In genomic region chr13:51902776-51903175, GRCh38 we compare ENCODE assay signal across 22 cellular contexts. TPM values are rescaled to one million over a fixed set of nuclear protein-coding genes. Genes with fewer than 3 reads are reported as not detected.
DNase-seq lines count a peak whose midpoint lies in the region; ATAC-seq lines count a peak whose summit lies in the region.
"Had no signal": no experiment of that assay in that cellular context is flagged by ENCODE, and none has a peak within 500 bp of the region (broad histone marks: within the 10 kb centered on the region; RNA-seq: fewer than 3 reads in every experiment).

No MANE protein-coding gene starts in this region.

- intact Hi-C loops in activated CD4-positive, alpha-beta memory T cell treated with anti-CD3 and anti-CD28 coated beads for 36 hours (cut with micrococcal nuclease) = no loop called here

- H3K4me1 Mint-ChIP-seq in activated CD8-positive, alpha-beta memory T cell treated with anti-CD3 and anti-CD28 coated beads, Interleukin-2, amount 10 ng/mL, durations not matched to agents 7 days and 5 days = peaks cover 19% of the 10 kb centered on the region
- peaks cover 6% of the 10 kb centered on the region for H3K4me1 Mint-ChIP-seq in activated CD4-positive, alpha-beta memory T cell treated with anti-CD3 and anti-CD28 coated beads for 36 hours (ENCODE audit: low read depth)

- ATAC-seq in activated CD8-positive, alpha-beta memory T cell treated with anti-CD3 and anti-CD28 coated beads, Interleukin-2, amount 10 ng/mL, durations not matched to agents 7 days and 5 days = peak; percentile 33
- ATAC-seq in GM19324 (IDR thresholded peaks at IDR 0.05; ENCODE audit: low FRiP score, unreplicated experiment) = no peak
- ATAC-seq: K562 had no signal

- H3K27ac Mint-ChIP-seq in activated CD8-positive, alpha-beta memory T cell treated with anti-CD3 and anti-CD28 coated beads, Interleukin-2, amount 10 ng/mL, durations not matched to agents 7 days and 5 days = no peak overlapping the region
- no peak overlapping the region for H3K27ac Mint-ChIP-seq in activated CD4-positive, alpha-beta memory T cell treated with anti-CD3 and anti-CD28 coated beads for 36 hours
- H3K27ac Mint-ChIP-seq: CD4-positive, alpha-beta T cell had no signal

- H3K9me3 Mint-ChIP-seq in activated CD8-positive, alpha-beta memory T cell treated with anti-CD3 and anti-CD28 coated beads, Interleukin-2, amount 10 ng/mL, durations not matched to agents 7 days and 5 days (ENCODE audit: low read depth) = no peaks in the 10 kb centered on the region
- H3K9me3 Mint-ChIP-seq in activated CD4-positive, alpha-beta memory T cell treated with anti-CD3 and anti-CD28 coated beads for 36 hours = no peaks in the 10 kb centered on the region
- H3K9me3 Mint-ChIP-seq: CD4-positive, alpha-beta T cell had no signal

- peak; percentile 53 for DNase-seq in activated CD8-positive, alpha-beta memory T cell treated with anti-CD3 and anti-CD28 coated beads, Interleukin-2, amount 10 ng/mL, durations not matched to agents 7 days and 5 days
- DNase-seq in activated CD8-positive, alpha-beta memory T cell treated with anti-CD3 and anti-CD28 coated beads, Interleukin-2, amount 50 U/mL, for 48 hours = no peak
- DNase-seq in KBM-7 = peak; percentile 76
- peak; percentile 14 for DNase-seq in activated CD4-positive, alpha-beta memory T cell treated with anti-CD3 and anti-CD28 coated beads for 36 hours
- DNase-seq in NCI-H128 (lab: John Stamatoyannopoulos, UW; ENCODE audit: unreplicated experiment) = no peak
- DNase-seq in H4 (ENCODE audit: low spot score) = no peak
- DNase-seq: CD4-positive, alpha-beta T cell; NCI-H1048; NCI-H1436; NCI-H187; NCI-H2081 treated with DMSO at 0.1 percent for 48 hours; NCI-H2171; NCI-H226; NCI-H510A; NCI-H69; OCI-M1; Peyer's patch; SHP77 treated with DMSO at 0.1 percent for 48 hours had no signal

- peaks cover 22% of the 10 kb centered on the region for H3K27me3 Mint-ChIP-seq in activated CD8-positive, alpha-beta memory T cell treated with anti-CD3 and anti-CD28 coated beads, Interleukin-2, amount 10 ng/mL, durations not matched to agents 7 days and 5 days
- H3K27me3 Mint-ChIP-seq in activated CD4-positive, alpha-beta memory T cell treated with anti-CD3 and anti-CD28 coated beads for 36 hours = peaks cover 12% of the 10 kb centered on the region
- H3K27me3 Mint-ChIP-seq: CD4-positive, alpha-beta T cell had no signal

- POLR2A ChIA-PET in activated CD4-positive, alpha-beta memory T cell treated with anti-CD3 and anti-CD28 coated beads for 36 hours (lab: Charles Lee) = no interaction called here

- H3K36me3 Mint-ChIP-seq in activated CD8-positive, alpha-beta memory T cell treated with anti-CD3 and anti-CD28 coated beads, Interleukin-2, amount 10 ng/mL, durations not matched to agents 7 days and 5 days = no peaks in the 10 kb centered on the region
- H3K36me3 Mint-ChIP-seq in activated CD4-positive, alpha-beta memory T cell treated with anti-CD3 and anti-CD28 coated beads for 36 hours = no peaks in the 10 kb centered on the region

- no peak overlapping the region for H3K4me3 Mint-ChIP-seq in activated CD8-positive, alpha-beta memory T cell treated with anti-CD3 and anti-CD28 coated beads, Interleukin-2, amount 10 ng/mL, durations not matched to agents 7 days and 5 days
- no peak overlapping the region for H3K4me3 Mint-ChIP-seq in activated CD4-positive, alpha-beta memory T cell treated with anti-CD3 and anti-CD28 coated beads for 36 hours
- H3K4me3 Mint-ChIP-seq: CD4-positive, alpha-beta T cell had no signal

- CTCF ChIA-PET in activated CD8-positive, alpha-beta memory T cell treated with anti-CD3 and anti-CD28 coated beads, Interleukin-2, amount 10 ng/mL, durations not matched to agents 7 days and 5 days (lab: Charles Lee) = interaction anchor here (1.2 kb wide), 1 partner anchor 225 kb away, joined by 3 read pairs; no protein-coding TSS in a partner anchor
- CTCF ChIA-PET in activated CD4-positive, alpha-beta memory T cell treated with anti-CD3 and anti-CD28 coated beads for 36 hours (lab: Charles Lee) = no interaction called here

- in situ Hi-C loops in KBM-7 (cut with MboI; ENCODE audit: low pct_unique_long_range_greater_than_20kb, low sequenced_read_pairs) = no loop called here

RNA-seq across cellular contexts. Expression of gene CCDC70, which starts 41.0 kb away (rescaled TPM):
- not detected for total RNA-seq in activated CD8-positive, alpha-beta memory T cell treated with anti-CD3 and anti-CD28 coated beads, Interleukin-2, amount 10 ng/mL, durations not matched to agents 7 days and 5 days
- not detected for total RNA-seq in activated CD4-positive, alpha-beta memory T cell treated with anti-CD3 and anti-CD28 coated beads for 36 hours
- not detected in 2 replicates for total RNA-seq in H4 (2014; rRNA removed; shearing (Covaris generic))
- total RNA-seq: A172; CD4-positive, alpha-beta T cell; Daoy; K562; Peyer's patch had no signal

RNA-seq across cellular contexts. Expression of gene TMEM272, which starts 57.8 kb away (rescaled TPM):
- under 1 TPM; 0.09 TPM for total RNA-seq in activated CD8-positive, alpha-beta memory T cell treated with anti-CD3 and anti-CD28 coated beads, Interleukin-2, amount 10 ng/mL, durations not matched to agents 7 days and 5 days
- under 1 TPM; 0.10 to 0.31 TPM for total RNA-seq in activated CD4-positive, alpha-beta memory T cell treated with anti-CD3 and anti-CD28 coated beads for 36 hours
- total RNA-seq in H4 (2014; rRNA removed; shearing (Covaris generic)) = not detected in 2 replicates
- total RNA-seq: A172, Daoy had no signal

Comparison
In these comparisons a context has a peak if more than half of its experiments do, and no peak if none do; other contexts are left out.
1. DNase-seq: peak in activated CD8-positive, alpha-beta memory T cell treated with anti-CD3 and anti-CD28 coated beads, Interleukin-2, amount 10 ng/mL, durations not matched to agents 7 days and 5 days (single experiment), KBM-7 (single experiment) and activated CD4-positive, alpha-beta memory T cell treated with anti-CD3 and anti-CD28 coated beads for 36 hours (single experiment); none in activated CD8-positive, alpha-beta memory T cell treated with anti-CD3 and anti-CD28 coated beads, Interleukin-2, amount 50 U/mL, for 48 hours (single experiment), NCI-H128 (single experiment) and H4 (single experiment).